31 cellular contexts compared by ENCODE assay signal in genomic region chr11:47558695-47559094, GRCh38. TPM values are rescaled to one million over a fixed set of nuclear protein-coding genes. Genes with fewer than 3 reads are reported as not detected.
"Had no signal": no experiment of that assay in that cellular context is flagged by ENCODE, and none has a peak within 500 bp of the region (broad histone marks: within the 10 kb centered on the region; RNA-seq: fewer than 3 reads in every experiment).

No MANE protein-coding gene starts in this region.

- H3K36me3 ChIP-seq: colonic mucosa, esophagus muscularis mucosa, gastrocnemius medialis, heart right ventricle, left lung, lower lobe of right lung had no signal

- H3K27me3 ChIP-seq: colonic mucosa, esophagus muscularis mucosa, foreskin keratinocyte, gastrocnemius medialis, heart right ventricle, hepatocyte, left lung had no signal

- H3K4me3 ChIP-seq: colonic mucosa, esophagus muscularis mucosa, gastrocnemius medialis, heart right ventricle, hepatocyte, left lung, lower lobe of right lung, mucosa of descending colon had no signal

- H3K27ac ChIP-seq: colonic mucosa, esophagus muscularis mucosa, foreskin keratinocyte, gastrocnemius medialis, heart right ventricle, hepatocyte, left lung, lower lobe of right lung had no signal

- ATAC-seq: effector memory CD8-positive, alpha-beta T cell; foreskin keratinocyte; gastrocnemius medialis; heart right ventricle; left cardiac atrium; left lung; left ventricle myocardium superior; lower lobe of right lung; mucosa of descending colon had no signal

- H3K9me3 ChIP-seq: colonic mucosa, esophagus muscularis mucosa, gastrocnemius medialis, heart right ventricle, left lung, lower lobe of right lung, mucosa of descending colon had no signal

- DNase-seq: colonic mucosa; cortex of kidney; effector CD8-positive, alpha-beta T cell; effector memory CD8-positive, alpha-beta T cell; endodermal cell; foreskin keratinocyte; glutamatergic neuron; head of caudate nucleus; heart right ventricle; hypothalamus; immature natural killer cell; islet precursor cell; left cardiac atrium; left lung; left ventricle myocardium superior; lower lobe of right lung; mesenchymal stem cell; mucosa of descending colon; naive B cell had no signal

- H3K4me1 ChIP-seq: colonic mucosa, foreskin keratinocyte had no signal

RNA-seq across cellular contexts. Expression of gene FAM180B, which starts 27.8 kb away (rescaled TPM):
- total RNA-seq: cerebellum, colonic mucosa, dermis microvascular lymphatic vessel endothelial cell, endothelial cell of umbilical vein, epithelial cell of proximal tubule, fibroblast of lung, fibroblast of villous mesenchyme, foreskin keratinocyte, gastrocnemius medialis, glomerular endothelial cell, kidney epithelial cell, left lung, left ventricle myocardium superior, lung microvascular endothelial cell had no signal
- polyA plus RNA-seq: endothelial cell of umbilical vein, fibroblast of lung, foreskin keratinocyte, hepatocyte, immature natural killer cell had no signal
